In genomic region chr17:57004944-57005579, GRCh38 we compare ENCODE assay signal across 8 cellular contexts. TPM values are rescaled to one million over a fixed set of nuclear protein-coding genes. Genes with fewer than 3 reads are reported as not detected.
DNase-seq lines count a peak whose midpoint lies in the region; ATAC-seq and TF ChIP-seq lines count a peak whose summit lies in the region.

No MANE protein-coding gene starts in this region.

- H3F3A ChIP-seq in PC-9 (ENCODE audit: insufficient read depth, low read depth): no peaks in the 10 kb centered on the region; the same call in 1 of the 2 replicates
- H3F3A ChIP-seq in GM23248 (ENCODE audit: insufficient read depth): no peaks in the 10 kb centered on the region

- H3K27me3 ChIP-seq in PC-9 (ENCODE audit: insufficient read depth, low read depth): no peaks in the 10 kb centered on the region
- no peaks in the 10 kb centered on the region for H3K27me3 ChIP-seq in heart right ventricle
- H3K27me3 ChIP-seq in GM23248 (replicated peaks; ENCODE audit: insufficient read depth): no peaks in the 10 kb centered on the region

- H3K79me2 ChIP-seq in PC-9 (ENCODE audit: low read depth) (no peaks in the 10 kb centered on the region), GM23248 (ENCODE audit: insufficient read depth) (no peaks in the 10 kb centered on the region)

- ATAC-seq in HG03066 (IDR thresholded peaks at IDR 0.05; ENCODE audit: low read depth, unreplicated experiment): peak; percentile 82
- peak; percentile 10 to 66 (median 48) for ATAC-seq in heart right ventricle

- H3K9me3 ChIP-seq in PC-9 (ENCODE audit: insufficient read depth, low read depth) (no peaks in the 10 kb centered on the region), heart right ventricle (no peaks in the 10 kb centered on the region), GM23248 (ENCODE audit: low read depth) (no peaks in the 10 kb centered on the region)

- in situ Hi-C loops in GM23248 (cut with MboI): no loop called here

- no peaks in the 10 kb centered on the region for H4K20me1 ChIP-seq in PC-9 (ENCODE audit: insufficient read depth)
- H4K20me1 ChIP-seq in GM23248 (ENCODE audit: insufficient read depth): no peaks in the 10 kb centered on the region

- H3K27ac ChIP-seq in PC-9 (no peak overlapping the region), heart right ventricle (no peak overlapping the region), GM23248 (no peak overlapping the region)

- POLR2A ChIA-PET in PC-9 (lab: Charles Lee; ENCODE audit: unreplicated experiment): no interaction called here

- H3K36me3 ChIP-seq in PC-9 (ENCODE audit: low read depth): no peaks in the 10 kb centered on the region
- H3K36me3 ChIP-seq in heart right ventricle: peaks cover 0 to 73% (median 23%) of the 10 kb centered on the region in 9 donors
- no peaks in the 10 kb centered on the region for H3K36me3 ChIP-seq in GM23248 (ENCODE audit: low read depth)

- CTCF ChIA-PET in PC-9 (lab: Charles Lee): no interaction called here

- H3K9me2 ChIP-seq in PC-9 (ENCODE audit: insufficient read depth) (no peaks in the 10 kb centered on the region), GM23248 (ENCODE audit: insufficient read depth) (no peaks in the 10 kb centered on the region)

- H2AFZ ChIP-seq in PC-9 (no peak overlapping the region), GM23248 (no peak overlapping the region)

- H3K9ac ChIP-seq in GM23248: no peak overlapping the region

- no peak overlapping the region for H3K4me2 ChIP-seq in PC-9
- H3K4me2 ChIP-seq in GM23248 (ENCODE audit: unreplicated experiment): no peak overlapping the region

- intact Hi-C loops in PC-9 (cut with micrococcal nuclease; ENCODE audit: unreplicated experiment): no loop called here
- intact Hi-C loops in heart right ventricle (cut with DNase I): loop anchor here in 5 of 10 donors (5.0 to 10.0 kb wide), 3 partner anchors 62 to 110 kb away; no protein-coding TSS in a partner anchor

- no TSS peak for BruUV-seq in PC-9 (replicated peaks; lab: Mats Ljungman, UMichigan)

- DNase-seq in COR-L47 (lab: John Stamatoyannopoulos, UW): peak; percentile 7
- DNase-seq in PC-9: no peak
- no peak for DNase-seq in heart right ventricle
- DNase-seq in GM23248: no peak
- no peak for DNase-seq in stimulated activated CD4-positive, alpha-beta T cell treated with anti-CD3 and anti-CD28 coated beads, Interleukin-15, amount 100 ng/mL, for 24 hours
- no peak for DNase-seq in nucleus accumbens (lab: John Stamatoyannopoulos, UW)

- H3K4me1 ChIP-seq in PC-9 (replicated peaks; ENCODE audit: insufficient read depth) (no peaks in the 10 kb centered on the region), heart right ventricle (peaks cover 0 to 12% (median 0%) of the 10 kb centered on the region in 9 donors), GM23248 (ENCODE audit: insufficient read depth) (no peaks in the 10 kb centered on the region)

- TF ChIP-seq CTCF in PC-9 (conservative IDR thresholded peaks at IDR 0.05) (peak; percentile 58), heart right ventricle (IDR thresholded peaks at IDR 0.05) (peak in 7 of 9 donors; percentile 31 to 55 (median 37))

- WGBS in heart right ventricle, 2 donors: 69 to 72% methylated on average over 8 of the region's 8 CpGs
- WGBS in GM23248 (ENCODE audit: low coverage in 1 of 2, low lambda C conversion rate in 2 of 2, missing lambda C conversion rate in 2 of 2), 2 experiments: 91 to 92% methylated on average over 8 of the region's 8 CpGs

- no peak overlapping the region for H3K4me3 ChIP-seq in PC-9
- no peak overlapping the region for H3K4me3 ChIP-seq in heart right ventricle
- H3K4me3 ChIP-seq in GM23248: no peak overlapping the region

- TF ChIP-seq POLR2A in GM19099 (IDR thresholded peaks at IDR 0.05; ENCODE audit: extremely low read depth, insufficient read length, low read depth): peak; percentile 36

RNA-seq across cellular contexts. Expression of gene SCPEP1, which starts 27.1 kb away (rescaled TPM):
- total RNA-seq in PC-9 (2021) (17.4 and 19.4 TPM in 2 replicates), heart right ventricle (100 to 1,000 TPM in 1 of 10 donors, 10 to 100 TPM in 9; 39.2 to 144 (median 47.9) TPM)
- polyA plus RNA-seq in heart right ventricle (100 to 1,000 TPM in 1 of 2 donors, 10 to 100 TPM in 1; 26.0 to 229 TPM), GM23248 (2016; fragmentation: Nextera tagmentation; extraction: Ambion mirVana) (40.7 and 42.0 TPM in 2 replicates)
- total RNA-seq in GM23248 (2014; rRNA removed; shearing (Covaris generic)): 31.0 and 36.0 TPM in 2 replicates

RNA-seq across cellular contexts. Expression of gene COIL, which starts 44.2 kb away (rescaled TPM):
- total RNA-seq in PC-9 (2021) (14.0 and 19.0 TPM in 2 replicates), heart right ventricle (10 to 100 TPM in 1 of 10 donors, 1 to 10 TPM in 9; 6.7 to 10.3 (median 8.5) TPM)
- polyA plus RNA-seq in heart right ventricle (1 to 10 TPM; 5.2 to 6.8 TPM), GM23248 (2016; fragmentation: Nextera tagmentation; extraction: Ambion mirVana) (9.5 and 10.5 TPM in 2 replicates)
- total RNA-seq in GM23248 (2014; rRNA removed; shearing (Covaris generic)): 10.7 and 10.9 TPM in 2 replicates
